ENCODE assay signal across 21 cellular contexts in genomic region chr2:192327576-192327975, GRCh38.
DNase-seq lines count a peak whose midpoint lies in the region; ATAC-seq lines count a peak whose summit lies in the region.
"Had no signal": no experiment of that assay in that cellular context is flagged by ENCODE, and none has a peak within 500 bp of the region (broad histone marks: within the 10 kb centered on the region; RNA-seq: fewer than 3 reads in every experiment).

No MANE protein-coding gene starts in this region.

- H3K4me3 Mint-ChIP-seq in memory B cell: peak overlapping the region; percentile 13
- H3K4me3 Mint-ChIP-seq: H9, T-cell had no signal

- DNase-seq in CD1c-positive myeloid dendritic cell (ENCODE audit: extremely low spot score) (peak; percentile 1), memory B cell (ENCODE audit: low spot score in 2 of 2) (no peak)
- DNase-seq in stimulated activated CD4-positive, alpha-beta T cell treated with anti-CD3 and anti-CD28 coated beads, Interleukin-4, amount 100 ng/mL, for 1 hour: no peak
- DNase-seq: COR-L47, EL, H9, NCI-H1436, NCI-H2029, NCI-H2171, NCI-H446, NCI-H748 treated with DMSO at 0.1 percent for 48 hours, SK-N-SH, T-cell had no signal

- no peak overlapping the region for H3K27ac Mint-ChIP-seq in memory B cell
- H3K27ac Mint-ChIP-seq: CD14-positive monocyte, H9, T-cell had no signal

- peak; percentile 49 for ATAC-seq in GM19035 (IDR thresholded peaks at IDR 0.05; ENCODE audit: unreplicated experiment)
- peak; percentile 45 for ATAC-seq in HG02885 (IDR thresholded peaks at IDR 0.05; ENCODE audit: poor library complexity, unreplicated experiment)
- peak; percentile 19 for ATAC-seq in memory B cell (ENCODE audit: low read depth)
- no peak for ATAC-seq in GM19395 (IDR thresholded peaks at IDR 0.05; ENCODE audit: unreplicated experiment)
- no peak for ATAC-seq in HG03097 (IDR thresholded peaks at IDR 0.05; ENCODE audit: low FRiP score, unreplicated experiment)
- ATAC-seq: A549, Panc1, Right ventricle myocardium inferior, T-cell had no signal

- H3K27me3 Mint-ChIP-seq in memory B cell: no peaks in the 10 kb centered on the region
- H3K27me3 Mint-ChIP-seq: T-cell had no signal

- H3K4me1 Mint-ChIP-seq in memory B cell: no peaks in the 10 kb centered on the region
- H3K4me1 Mint-ChIP-seq: H9, T-cell had no signal

- H3K9me3 Mint-ChIP-seq in memory B cell: no peaks in the 10 kb centered on the region
- H3K9me3 Mint-ChIP-seq: CD14-positive monocyte, H9, T-cell had no signal

- no peaks in the 10 kb centered on the region for H3K36me3 Mint-ChIP-seq in memory B cell
- H3K36me3 Mint-ChIP-seq: CD14-positive monocyte, T-cell had no signal

Comparison
In these comparisons a context has a peak if more than half of its experiments do, and no peak if none do; other contexts are left out.
1. ATAC-seq: peak in GM19035 (single experiment), HG02885 (single experiment) and memory B cell (single experiment); none in GM19395 (single experiment) and HG03097 (single experiment).